Comparison of ENCODE assay signal across 8 cellular contexts in genomic region chr17:45172541-45173286, GRCh38. TPM values are rescaled to one million over a fixed set of nuclear protein-coding genes. Genes with fewer than 3 reads are reported as not detected.
A peak's percentile ranks its signal among the peaks of the same experiment; 100 is the strongest.
DNase-seq lines count a peak whose midpoint lies in the region; ATAC-seq lines count a peak whose summit lies in the region.

No MANE protein-coding gene starts in this region.

- intact Hi-C loops in activated CD4-positive, alpha-beta T cell treated with anti-CD3 and anti-CD28 coated beads, Interleukin-2, amount 10 ng/mL, durations not matched to agents 24 days and 14 days (cut with micrococcal nuclease), result loop anchor here (1.0 to 2.0 kb wide), 2 partner anchors 24 to 38 kb away; partner anchors contain the start of genes ACBD4 and HEXIM1

- H3K27me3 Mint-ChIP-seq in activated CD4-positive, alpha-beta T cell treated with anti-CD3 and anti-CD28 coated beads, Interleukin-2, amount 10 ng/mL, durations not matched to agents 24 days and 14 days, result no peaks in the 10 kb centered on the region

- H3K4me3 ChIP-seq in ectodermal cell (ENCODE audit: insufficient read depth, low read depth, low read length), result no peak overlapping the region
- H3K4me3 ChIP-seq in mesendoderm (ENCODE audit: low read length), result no peak overlapping the region

- WGBS in ectodermal cell, 2 experiments, result 51 to 52% methylated on average over 10 of the region's 10 CpGs
- WGBS in mesendoderm (ENCODE audit: extremely low coverage, insufficient coverage, low lambda C conversion rate), result no CpG with 5 or more reads among the region's 10 CpGs

- no peak overlapping the region for H4K5ac ChIP-seq in mesendoderm (ENCODE audit: low read length)

- H3K36me3 ChIP-seq in ectodermal cell (ENCODE audit: control insufficient read depth, insufficient read depth, low read length) (no peaks in the 10 kb centered on the region), mesendoderm (ENCODE audit: control insufficient read depth, insufficient read depth, low read length) (no peaks in the 10 kb centered on the region)

- peak overlapping the region; percentile 89 for H3K27ac Mint-ChIP-seq in activated CD4-positive, alpha-beta T cell treated with anti-CD3 and anti-CD28 coated beads, Interleukin-2, amount 10 ng/mL, durations not matched to agents 24 days and 14 days

- H3K27ac ChIP-seq in ectodermal cell (ENCODE audit: insufficient read depth, low read depth, low read length, poor library complexity, severe bottlenecking), result peak overlapping the region; percentile 86
- H3K27ac ChIP-seq in mesendoderm (ENCODE audit: low read depth, low read length), result peak overlapping the region; percentile 74

- H3K79me2 ChIP-seq in mesendoderm (ENCODE audit: control insufficient read depth, insufficient read depth, low read length), result no peaks in the 10 kb centered on the region

- no peak overlapping the region for H3K4me2 ChIP-seq in mesendoderm (ENCODE audit: low read length)

- no peak overlapping the region for H2BK15ac ChIP-seq in mesendoderm (replicated peaks; ENCODE audit: low read depth)

- H3K4me1 Mint-ChIP-seq in activated CD4-positive, alpha-beta T cell treated with anti-CD3 and anti-CD28 coated beads, Interleukin-2, amount 10 ng/mL, durations not matched to agents 24 days and 14 days, result peaks cover 19% of the 10 kb centered on the region

- H3K23ac ChIP-seq in mesendoderm (ENCODE audit: low read length), result no peak overlapping the region

- no peaks in the 10 kb centered on the region for H3K36me3 Mint-ChIP-seq in activated CD4-positive, alpha-beta T cell treated with anti-CD3 and anti-CD28 coated beads, Interleukin-2, amount 10 ng/mL, durations not matched to agents 24 days and 14 days (ENCODE audit: low read depth)

- H3K4me3 Mint-ChIP-seq in activated CD4-positive, alpha-beta T cell treated with anti-CD3 and anti-CD28 coated beads, Interleukin-2, amount 10 ng/mL, durations not matched to agents 24 days and 14 days, result peak overlapping the region; percentile 84

- peak overlapping the region; percentile 65 for H3K18ac ChIP-seq in mesendoderm (ENCODE audit: low read length)

- H3K9me3 ChIP-seq in ectodermal cell (ENCODE audit: control insufficient read depth, low read length), result no peaks in the 10 kb centered on the region

- H2BK120ac ChIP-seq in mesendoderm (ENCODE audit: low read depth, low read length), result peak overlapping the region; percentile 33

- DNase-seq in ELR (ENCODE audit: low read depth), result peak; percentile 79
- peak; percentile 92 for DNase-seq in M059J (ENCODE audit: low read depth)
- DNase-seq in activated CD4-positive, alpha-beta T cell treated with anti-CD3 and anti-CD28 coated beads, Interleukin-2, amount 10 ng/mL, durations not matched to agents 24 days and 14 days, result peak; percentile 84
- DNase-seq in mesendoderm, result peak; percentile 80
- peak; percentile 20 for DNase-seq in stimulated activated CD8-positive, alpha-beta memory T cell treated with anti-CD3 and anti-CD28 coated beads, Interleukin-15, amount 100 ng/mL, for 1 hour (ENCODE audit: low read depth)

- H2BK5ac ChIP-seq in mesendoderm (ENCODE audit: low read length), result peak overlapping the region; percentile 59

- H3K27me3 ChIP-seq in ectodermal cell (ENCODE audit: control insufficient read depth, insufficient read depth, low read length, poor library complexity, severe bottlenecking) (no peaks in the 10 kb centered on the region), mesendoderm (ENCODE audit: insufficient read depth, low read length, poor library complexity) (no peaks in the 10 kb centered on the region)

- ATAC-seq in HG03039 (IDR thresholded peaks at IDR 0.05; ENCODE audit: unreplicated experiment) (no peak), GM21381 (IDR thresholded peaks at IDR 0.05; ENCODE audit: unreplicated experiment) (no peak)

- H3K79me1 ChIP-seq in mesendoderm (ENCODE audit: low read length), result no peaks in the 10 kb centered on the region

- H3K9me3 Mint-ChIP-seq in activated CD4-positive, alpha-beta T cell treated with anti-CD3 and anti-CD28 coated beads, Interleukin-2, amount 10 ng/mL, durations not matched to agents 24 days and 14 days, result no peaks in the 10 kb centered on the region

- H3K4me1 ChIP-seq in ectodermal cell (ENCODE audit: control insufficient read depth, insufficient read depth, low read length), result peaks cover 33% of the 10 kb centered on the region
- H3K4me1 ChIP-seq in mesendoderm (ENCODE audit: control insufficient read depth, low read depth, low read length), result peaks cover 20% of the 10 kb centered on the region

- H2AK5ac ChIP-seq in mesendoderm (ENCODE audit: low read length), result no peak overlapping the region

- H3K4ac ChIP-seq in mesendoderm (ENCODE audit: low read depth, low read length), result peak overlapping the region; percentile 43

- H3K56ac ChIP-seq in mesendoderm (ENCODE audit: low read length), result peak overlapping the region; percentile 73

- peak overlapping the region; percentile 27 for H3K9ac ChIP-seq in mesendoderm (ENCODE audit: low read length)

- H4K8ac ChIP-seq in mesendoderm (ENCODE audit: low read depth, low read length), result no peak overlapping the region

RNA-seq across cellular contexts. Expression of gene HEXIM2, which starts 11.0 kb away (rescaled TPM):
- total RNA-seq in M059J (2014; rRNA removed; shearing (Covaris generic)), result 3.2 and 7.0 TPM in 2 replicates
- 6.7 and 7.0 TPM in 2 replicates for total RNA-seq in activated CD4-positive, alpha-beta T cell treated with anti-CD3 and anti-CD28 coated beads, Interleukin-2, amount 10 ng/mL, durations not matched to agents 24 days and 14 days
- polyA plus RNA-seq in ectodermal cell (2013, experiment 1 of 4), result 14.2 TPM
- 14.3 TPM for polyA plus RNA-seq in ectodermal cell (2013, experiment 2 of 4)
- polyA plus RNA-seq in ectodermal cell (2013, experiment 3 of 4), result 11.9 TPM
- polyA plus RNA-seq in ectodermal cell (2013, experiment 4 of 4), result 9.7 TPM
- polyA plus RNA-seq in mesendoderm (2013, experiment 1 of 2), result 3.4 TPM
- 3.0 TPM for polyA plus RNA-seq in mesendoderm (2013, experiment 2 of 2)

RNA-seq across cellular contexts. Expression of gene HEXIM1, which starts 24.4 kb away (rescaled TPM):
- total RNA-seq in M059J (2014; rRNA removed; shearing (Covaris generic)), result 3.4 and 8.0 TPM in 2 replicates
- 47.3 and 48.0 TPM in 2 replicates for total RNA-seq in activated CD4-positive, alpha-beta T cell treated with anti-CD3 and anti-CD28 coated beads, Interleukin-2, amount 10 ng/mL, durations not matched to agents 24 days and 14 days
- polyA plus RNA-seq in ectodermal cell (2013, experiment 1 of 4), result 46.6 TPM
- 45.1 TPM for polyA plus RNA-seq in ectodermal cell (2013, experiment 2 of 4)
- 31.7 TPM for polyA plus RNA-seq in ectodermal cell (2013, experiment 3 of 4)
- polyA plus RNA-seq in ectodermal cell (2013, experiment 4 of 4), result 34.2 TPM
- polyA plus RNA-seq in mesendoderm (2013, experiment 1 of 2), result 20.9 TPM
- 20.6 TPM for polyA plus RNA-seq in mesendoderm (2013, experiment 2 of 2)

RNA-seq across cellular contexts. Expression of gene ACBD4, which starts 37.2 kb away (rescaled TPM):
- 1.5 and 3.7 TPM in 2 replicates for total RNA-seq in M059J (2014; rRNA removed; shearing (Covaris generic))
- total RNA-seq in activated CD4-positive, alpha-beta T cell treated with anti-CD3 and anti-CD28 coated beads, Interleukin-2, amount 10 ng/mL, durations not matched to agents 24 days and 14 days, result 13.5 and 14.7 TPM in 2 replicates
- polyA plus RNA-seq in ectodermal cell (2013, experiment 1 of 4), result 13.0 TPM
- polyA plus RNA-seq in ectodermal cell (2013, experiment 2 of 4), result 12.5 TPM
- 9.1 TPM for polyA plus RNA-seq in ectodermal cell (2013, experiment 3 of 4)
- polyA plus RNA-seq in ectodermal cell (2013, experiment 4 of 4), result 11.3 TPM
- polyA plus RNA-seq in mesendoderm (2013, experiment 1 of 2), result 1.4 TPM
- 1.3 TPM for polyA plus RNA-seq in mesendoderm (2013, experiment 2 of 2)

RNA-seq across cellular contexts. Expression of gene PLCD3, which starts 40.4 kb away (rescaled TPM):
- 31.2 and 36.3 TPM in 2 replicates for total RNA-seq in M059J (2014; rRNA removed; shearing (Covaris generic))
- 4.9 and 5.8 TPM in 2 replicates for total RNA-seq in activated CD4-positive, alpha-beta T cell treated with anti-CD3 and anti-CD28 coated beads, Interleukin-2, amount 10 ng/mL, durations not matched to agents 24 days and 14 days
- 33.5 TPM for polyA plus RNA-seq in ectodermal cell (2013, experiment 1 of 4)
- polyA plus RNA-seq in ectodermal cell (2013, experiment 2 of 4), result 25.3 TPM
- polyA plus RNA-seq in ectodermal cell (2013, experiment 3 of 4), result 23.3 TPM
- 25.9 TPM for polyA plus RNA-seq in ectodermal cell (2013, experiment 4 of 4)
- polyA plus RNA-seq in mesendoderm (2013, experiment 1 of 2), result 14.9 TPM
- polyA plus RNA-seq in mesendoderm (2013, experiment 2 of 2), result 14.1 TPM

RNA-seq across cellular contexts. Expression of gene FMNL1, which starts 49.0 kb away (rescaled TPM):
- 3.1 and 5.6 TPM in 2 replicates for total RNA-seq in M059J (2014; rRNA removed; shearing (Covaris generic))
- 325 and 329 TPM in 2 replicates for total RNA-seq in activated CD4-positive, alpha-beta T cell treated with anti-CD3 and anti-CD28 coated beads, Interleukin-2, amount 10 ng/mL, durations not matched to agents 24 days and 14 days
- polyA plus RNA-seq in ectodermal cell (2013, experiment 1 of 4), result 3.0 TPM
- polyA plus RNA-seq in ectodermal cell (2013, experiment 2 of 4), result 3.0 TPM
- 2.7 TPM for polyA plus RNA-seq in ectodermal cell (2013, experiment 3 of 4)
- 3.0 TPM for polyA plus RNA-seq in ectodermal cell (2013, experiment 4 of 4)
- polyA plus RNA-seq in mesendoderm (2013, experiment 1 of 2), result 3.0 TPM
- 3.6 TPM for polyA plus RNA-seq in mesendoderm (2013, experiment 2 of 2)

Comparison
In these comparisons a context has a peak if more than half of its experiments do, and no peak if none do; other contexts are left out.
1. DNase-seq: peak in every context shown above with its lines; median percentile 92 in M059J; 84 in activated CD4-positive, alpha-beta T cell treated with anti-CD3 and anti-CD28 coated beads, Interleukin-2, amount 10 ng/mL, durations not matched to agents 24 days and 14 days; 80 in mesendoderm; 79 in ELR; 20 in stimulated activated CD8-positive, alpha-beta memory T cell treated with anti-CD3 and anti-CD28 coated beads, Interleukin-15, amount 100 ng/mL, for 1 hour.